Comparison of ENCODE assay signal across 12 cellular contexts in genomic region chr7:12647364-12648219, GRCh38. TPM values are rescaled to one million over a fixed set of nuclear protein-coding genes. Genes with fewer than 3 reads are reported as not detected.
DNase-seq lines count a peak whose midpoint lies in the region; ATAC-seq and TF ChIP-seq lines count a peak whose summit lies in the region.
"Had no signal": no experiment of that assay in that cellular context is flagged by ENCODE, and none has a peak within 500 bp of the region (broad histone marks: within the 10 kb centered on the region; RNA-seq: fewer than 3 reads in every experiment).

No MANE protein-coding gene starts in this region.

- peak; percentile 28 for DNase-seq in HPDE6-E6E7 (ENCODE audit: extremely low spot score)
- no peak for DNase-seq in SK-N-SH
- peak; percentile 65 to 86 for DNase-seq in fibroblast of lung (ENCODE audit: low read depth in 2 of 2)
- DNase-seq in smooth muscle cell (lab: John Stamatoyannopoulos, UW; ENCODE audit: unreplicated experiment) = no peak
- DNase-seq in NCI-H146 treated with DMSO at 0.1 percent for 48 hours (lab: John Stamatoyannopoulos, UW; ENCODE audit: unreplicated experiment) = no peak
- DNase-seq in NCI-H1417 treated with DMSO at 0.1 percent for 48 hours (lab: John Stamatoyannopoulos, UW) = no peak
- DNase-seq: foreskin melanocyte, Kasumi-1, tibial artery had no signal

- POLR2A ChIA-PET in SK-N-SH (lab: Yijun Ruan, JAX) = no interaction called here

- H3K4me1 ChIP-seq in SK-N-SH (ENCODE audit: control insufficient read depth in 1 of 2, insufficient read depth in 2 of 2, low read depth in 1 of 2, low read length in 1 of 2) (peaks cover 3% of the 10 kb centered on the region in 2 experiments), fibroblast of lung (ENCODE audit: control insufficient read depth, extremely low read depth, insufficient read depth, low read length) (no peaks in the 10 kb centered on the region), smooth muscle cell (ENCODE audit: low read depth) (peaks cover 6% of the 10 kb centered on the region)
- H3K4me1 ChIP-seq: tibial artery had no signal

- H4K20me1 ChIP-seq in SK-N-SH (ENCODE audit: insufficient read depth) = no peaks in the 10 kb centered on the region
- no peaks in the 10 kb centered on the region for H4K20me1 ChIP-seq in fibroblast of lung (ENCODE audit: control insufficient read depth, extremely low read depth, insufficient read depth, low read length)
- no peaks in the 10 kb centered on the region for H4K20me1 ChIP-seq in smooth muscle cell (ENCODE audit: low read depth)

- peaks cover 36% of the 10 kb centered on the region for H3F3A ChIP-seq in SK-N-SH (replicated peaks; ENCODE audit: insufficient read depth)
- peaks cover 4% of the 10 kb centered on the region for H3F3A ChIP-seq in smooth muscle cell (ENCODE audit: low read depth)

- no peaks in the 10 kb centered on the region for H3K9me2 ChIP-seq in SK-N-SH

- H3K4me3 ChIP-seq in SK-N-SH (ENCODE audit: low read depth in 2 of 2, low read length in 1 of 2) (no peak overlapping the region), fibroblast of lung (replicated peaks in 1 of 4; ENCODE audit: control extremely low read depth in 1 of 4, insufficient read depth in 1 of 4, low read depth in 3 of 4, low read length in 4 of 4) (no peak overlapping the region), smooth muscle cell (no peak overlapping the region)
- H3K4me3 ChIP-seq: lung, tibial artery had no signal

- ATAC-seq in GM18870 (IDR thresholded peaks at IDR 0.05; ENCODE audit: unreplicated experiment) = no peak
- ATAC-seq in HG02981 (IDR thresholded peaks at IDR 0.05; ENCODE audit: unreplicated experiment) = no peak

- CTCF ChIA-PET in SK-N-SH (lab: Yijun Ruan, JAX) = interaction anchor here (1.2 to 1.7 kb wide), 4 partner anchors 9 to 126 kb away, joined by 3 to 8 read pairs (median 4); no protein-coding TSS in a partner anchor

- peak overlapping the region in 1 of 2 experiments; percentile 8; a peak in 2 of 4 replicates for H3K27ac ChIP-seq in SK-N-SH (ENCODE audit: low read depth in 2 of 2, low read length in 1 of 2)
- H3K27ac ChIP-seq in fibroblast of lung (ENCODE audit: insufficient read depth, low read length) = no peak overlapping the region
- H3K27ac ChIP-seq in smooth muscle cell (ENCODE audit: low read depth) = peak overlapping the region; percentile 90
- H3K27ac ChIP-seq: tibial artery had no signal

- no peak overlapping the region for H3K4me2 ChIP-seq in SK-N-SH
- no peak overlapping the region for H3K4me2 ChIP-seq in fibroblast of lung (ENCODE audit: extremely low read depth, insufficient read depth, low read length)
- H3K4me2 ChIP-seq in smooth muscle cell = peak overlapping the region; percentile 12

- H3K79me2 ChIP-seq in SK-N-SH (ENCODE audit: insufficient read depth) (no peaks in the 10 kb centered on the region), fibroblast of lung (ENCODE audit: control insufficient read depth, insufficient read depth, low read length) (no peaks in the 10 kb centered on the region), smooth muscle cell (ENCODE audit: low read depth) (no peaks in the 10 kb centered on the region)

- H3K9ac ChIP-seq in SK-N-SH (no peak overlapping the region), fibroblast of lung (ENCODE audit: insufficient read depth, low read length) (no peak overlapping the region), smooth muscle cell (ENCODE audit: low read depth) (peak overlapping the region; percentile 54)

- TF ChIP-seq CTCF in SK-N-SH (IDR thresholded peaks at IDR 0.05) = no peak
- no peak for TF ChIP-seq CTCF in fibroblast of lung (conservative IDR thresholded peaks at IDR 0.05 in 1 of 2, IDR thresholded peaks at IDR 0.05 in 1 of 2; ENCODE audit: low read depth in 1 of 2, low read length in 2 of 2)
- no peak for TF ChIP-seq CTCF in smooth muscle cell (IDR thresholded peaks at IDR 0.05; ENCODE audit: borderline replicate concordance, insufficient read depth, poor library complexity, severe bottlenecking)

- no peak overlapping the region for H2AFZ ChIP-seq in SK-N-SH (ENCODE audit: low read depth)
- no peak overlapping the region for H2AFZ ChIP-seq in fibroblast of lung (ENCODE audit: low read length)
- H2AFZ ChIP-seq in smooth muscle cell (ENCODE audit: low read depth) = peak overlapping the region; percentile 53

- H3K36me3 ChIP-seq in SK-N-SH (replicated peaks in 1 of 2; ENCODE audit: control insufficient read depth in 1 of 2, insufficient read depth in 2 of 2, low read length in 1 of 2) (no peaks in the 10 kb centered on the region), fibroblast of lung (ENCODE audit: control insufficient read depth, insufficient read depth, low read length) (no peaks in the 10 kb centered on the region), smooth muscle cell (ENCODE audit: low read depth) (no peaks in the 10 kb centered on the region)
- H3K36me3 ChIP-seq: tibial artery had no signal

- TF ChIP-seq EP300 in SK-N-SH (IDR thresholded peaks at IDR 0.05; ENCODE audit: borderline replicate concordance in 1 of 2, low read depth in 1 of 2, low read length in 1 of 2) = peak in 1 of 2 experiments; percentile 76; a peak in 1 of 4 replicates

- H3K9me3 ChIP-seq in SK-N-SH (no peaks in the 10 kb centered on the region), fibroblast of lung (ENCODE audit: control insufficient read depth, insufficient read depth, low read depth, low read length) (no peaks in the 10 kb centered on the region), smooth muscle cell (replicated peaks; ENCODE audit: low read depth) (no peaks in the 10 kb centered on the region)
- H3K9me3 ChIP-seq: tibial artery had no signal

- WGBS in SK-N-SH (ENCODE audit: low lambda C conversion rate) = 45% methylated on average over 6 of the region's 6 CpGs
- 36% methylated on average over 6 of the region's 6 CpGs for WGBS in smooth muscle cell (ENCODE audit: low lambda C conversion rate)

- H3K27me3 ChIP-seq in SK-N-SH (ENCODE audit: insufficient read depth) = no peaks in the 10 kb centered on the region
- H3K27me3 ChIP-seq in fibroblast of lung (ENCODE audit: control insufficient read depth, insufficient read depth, low read length) = no peaks in the 10 kb centered on the region
- H3K27me3 ChIP-seq in smooth muscle cell (ENCODE audit: low read depth) = no peaks in the 10 kb centered on the region
- H3K27me3 ChIP-seq: tibial artery had no signal

- no peak for TF ChIP-seq RAD21 in SK-N-SH (IDR thresholded peaks at IDR 0.05; ENCODE audit: low read length)

TF ChIP-seq in SK-N-SH, 30 proteins besides CTCF, POLR2A, EP300 and RAD21 (continues in another document):
- TF ChIP-seq SIN3A (IDR thresholded peaks at IDR 0.05; ENCODE audit: borderline replicate concordance, low read depth, low read length) = no peak
- TF ChIP-seq NFIC (IDR thresholded peaks at IDR 0.05; ENCODE audit: borderline replicate concordance) = peak; percentile 53
- 0 out of 2 replicates have a peak, but pooled peaks have one; percentile 64 for TF ChIP-seq TEAD4 (IDR thresholded peaks at IDR 0.05; ENCODE audit: borderline replicate concordance, insufficient read depth)
- TF ChIP-seq GATA2 (CRISPR knock-in tag; IDR thresholded peaks at IDR 0.05) = no peak
- peak; percentile 86 for TF ChIP-seq TCF12 (IDR thresholded peaks at IDR 0.05)
- peak; percentile 43; the same call in 1 of the 2 replicates for TF ChIP-seq RXRA (IDR thresholded peaks at IDR 0.05; ENCODE audit: borderline replicate concordance, low read depth)
- no peak for TF ChIP-seq GABPA (IDR thresholded peaks at IDR 0.05; ENCODE audit: low read depth)
- no peak for TF ChIP-seq NRF1 (IDR thresholded peaks at IDR 0.05; ENCODE audit: low read depth, low read length)
- TF ChIP-seq, protein P1, sequence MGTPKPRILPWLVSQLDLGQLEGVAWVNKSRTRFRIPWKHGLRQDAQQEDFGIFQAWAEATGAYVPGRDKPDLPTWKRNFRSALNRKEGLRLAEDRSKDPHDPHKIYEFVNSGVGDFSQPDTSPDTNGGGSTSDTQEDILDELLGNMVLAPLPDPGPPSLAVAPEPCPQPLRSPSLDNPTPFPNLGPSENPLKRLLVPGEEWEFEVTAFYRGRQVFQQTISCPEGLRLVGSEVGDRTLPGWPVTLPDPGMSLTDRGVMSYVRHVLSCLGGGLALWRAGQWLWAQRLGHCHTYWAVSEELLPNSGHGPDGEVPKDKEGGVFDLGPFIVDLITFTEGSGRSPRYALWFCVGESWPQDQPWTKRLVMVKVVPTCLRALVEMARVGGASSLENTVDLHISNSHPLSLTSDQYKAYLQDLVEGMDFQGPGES (IDR thresholded peaks at IDR 0.05; ENCODE audit: low read depth, low read length) = no peak
- TF ChIP-seq FOSL2 (IDR thresholded peaks at IDR 0.05; ENCODE audit: borderline replicate concordance, low read depth) = peak; percentile 86
- TF ChIP-seq PBX3 (IDR thresholded peaks at IDR 0.05) = peak; percentile 70
- TF ChIP-seq CHD2 (IDR thresholded peaks at IDR 0.05; ENCODE audit: low read length, partially characterized antibody) = no peak
- TF ChIP-seq ELF1 (IDR thresholded peaks at IDR 0.05) = no peak
- TF ChIP-seq RCOR1 (IDR thresholded peaks at IDR 0.05; ENCODE audit: low read length) = no peak
- peak; percentile 83 for TF ChIP-seq JUND (IDR thresholded peaks at IDR 0.05)
- peak; percentile 60 for TF ChIP-seq USF1 (IDR thresholded peaks at IDR 0.05; ENCODE audit: borderline replicate concordance, low read depth)

RNA-seq across cellular contexts. Expression of gene ARL4A, which starts 39.8 kb away (rescaled TPM):
- polyA plus RNA-seq in SK-N-SH (2012; rRNA removed) = 5.5 and 6.5 TPM in 2 replicates
- 8.7 and 12.4 TPM in 2 replicates for polyA plus RNA-seq in SK-N-SH (2012; cell fraction: cytosol; rRNA removed)
- polyA plus RNA-seq in SK-N-SH (2012; cell fraction: nucleus; rRNA removed) = 3.1 and 3.3 TPM in 2 replicates
- total RNA-seq in fibroblast of lung = 31.6 and 37.0 TPM in 2 replicates
- 11.4 and 24.1 TPM in 2 replicates for polyA plus RNA-seq in fibroblast of lung
- 8.0 and 15.6 TPM in 2 replicates for polyA plus RNA-seq in fibroblast of lung (2012)
- polyA minus RNA-seq in fibroblast of lung (ENCODE audit: low replicate concordance) = 3.1 TPM in 1 of 2 replicates, not detected in the other
- 86.6 and 112 TPM in 2 replicates for total RNA-seq in smooth muscle cell
- polyA plus RNA-seq in smooth muscle cell = 97.3 and 113 TPM in 2 replicates

Comparison
In these comparisons a context has a peak if more than half of its experiments do, and no peak if none do; other contexts are left out.
1. DNase-seq: peak in HPDE6-E6E7 (single experiment) and fibroblast of lung (2 of 2); none in SK-N-SH (single experiment), smooth muscle cell (single experiment), NCI-H146 treated with DMSO at 0.1 percent for 48 hours (single experiment) and NCI-H1417 treated with DMSO at 0.1 percent for 48 hours (single experiment).